8 cellular contexts compared by ENCODE assay signal in genomic region chr15:31080618-31081017, GRCh38. TPM values are rescaled to one million over a fixed set of nuclear protein-coding genes. Genes with fewer than 3 reads are reported as not detected.
DNase-seq lines count a peak whose midpoint lies in the region; ATAC-seq and TF ChIP-seq lines count a peak whose summit lies in the region.

No MANE protein-coding gene starts in this region.

- H3K56ac ChIP-seq in mesendoderm (ENCODE audit: low read length): peak overlapping the region; percentile 84

- H4K5ac ChIP-seq in mesendoderm (ENCODE audit: low read length): no peak overlapping the region

- no CpG with 5 or more reads among the region's 26 CpGs for WGBS in mesendoderm (ENCODE audit: extremely low coverage, insufficient coverage, low lambda C conversion rate)
- WGBS in suprapubic skin: 13% methylated on average over 8 of the region's 26 CpGs

- peaks cover 0 to 6% (median 0%) of the 10 kb centered on the region in 45 donors for H3K27me3 ChIP-seq in dorsolateral prefrontal cortex
- H3K27me3 ChIP-seq in mesendoderm (ENCODE audit: insufficient read depth, low read length, poor library complexity): no peaks in the 10 kb centered on the region
- H3K27me3 ChIP-seq in suprapubic skin: no peaks in the 10 kb centered on the region

- H2BK120ac ChIP-seq in mesendoderm (ENCODE audit: low read depth, low read length): no peak overlapping the region

- ATAC-seq in GM19455 (IDR thresholded peaks at IDR 0.05; ENCODE audit: unreplicated experiment): no peak

- H3K79me2 ChIP-seq in mesendoderm (ENCODE audit: control insufficient read depth, insufficient read depth, low read length): no peaks in the 10 kb centered on the region

- H2BK15ac ChIP-seq in mesendoderm (replicated peaks; ENCODE audit: low read depth): no peak overlapping the region

- H3K9ac ChIP-seq in mesendoderm (ENCODE audit: low read length): peak overlapping the region; percentile 62

- TF ChIP-seq POLR2A in suprapubic skin (IDR thresholded peaks at IDR 0.05): no peak

- TF ChIP-seq EP300 in suprapubic skin (IDR thresholded peaks at IDR 0.05): no peak

- no peak overlapping the region for H2AK5ac ChIP-seq in mesendoderm (ENCODE audit: low read length)

- H3K4me3 ChIP-seq in GM08714 (ENCODE audit: low read length) (peak overlapping the region; percentile 44; the same call in 1 of the 2 replicates), dorsolateral prefrontal cortex (peak overlapping the region in 47 of 59 donors; percentile 9 to 61 (median 40)), mesendoderm (ENCODE audit: low read length) (peak overlapping the region; percentile 11), suprapubic skin (peak overlapping the region; percentile 29)

- peak overlapping the region in 3 of 59 donors; percentile 28 to 42 (median 31) for H3K27ac ChIP-seq in dorsolateral prefrontal cortex
- H3K27ac ChIP-seq in mesendoderm (ENCODE audit: low read depth, low read length): no peak overlapping the region
- no peak overlapping the region for H3K27ac ChIP-seq in suprapubic skin

- intact Hi-C loops in dorsolateral prefrontal cortex (cut with DNase I): loop anchor here in 1 of 2 donors (10.0 kb wide), 1 partner anchor 56 kb away; no protein-coding TSS in a partner anchor

- no peak overlapping the region for H3K23ac ChIP-seq in mesendoderm (ENCODE audit: low read length)

- TF ChIP-seq CTCF in dorsolateral prefrontal cortex (IDR thresholded peaks at IDR 0.05 in 54 of 56, conservative IDR thresholded peaks at IDR 0.05 in 2 of 56; ENCODE audit: low read depth in 1 of 56, partially characterized antibody in 56 of 56) (no peak), suprapubic skin (IDR thresholded peaks at IDR 0.05) (no peak)

- peak overlapping the region; percentile 66 for H3K4me2 ChIP-seq in mesendoderm (ENCODE audit: low read length)

- H3K4me1 ChIP-seq in mesendoderm (ENCODE audit: control insufficient read depth, low read depth, low read length) (peaks cover 5% of the 10 kb centered on the region), suprapubic skin (peaks cover 48% of the 10 kb centered on the region)

- no peaks in the 10 kb centered on the region for H3K36me3 ChIP-seq in mesendoderm (ENCODE audit: control insufficient read depth, insufficient read depth, low read length)
- no peaks in the 10 kb centered on the region for H3K36me3 ChIP-seq in suprapubic skin

- no peaks in the 10 kb centered on the region for H3K9me3 ChIP-seq in suprapubic skin

- no peak overlapping the region for H2BK5ac ChIP-seq in mesendoderm (ENCODE audit: low read length)

- H4K8ac ChIP-seq in mesendoderm (ENCODE audit: low read depth, low read length): no peak overlapping the region

- no peaks in the 10 kb centered on the region for H3K79me1 ChIP-seq in mesendoderm (ENCODE audit: low read length)

- H3K4ac ChIP-seq in mesendoderm (ENCODE audit: low read depth, low read length): no peak overlapping the region

- DNase-seq in SK-N-DZ (ENCODE audit: low spot score): peak; percentile 16
- DNase-seq in dorsolateral prefrontal cortex: peak in 1 of 10 donors; percentile 12
- DNase-seq in mesendoderm: peak; percentile 89
- peak in 1 of 2 donors; percentile 79 for DNase-seq in suprapubic skin (ENCODE audit: low spot score in 2 of 2)
- DNase-seq in NCI-H1436 treated with DMSO at 0.1 percent for 48 hours (lab: John Stamatoyannopoulos, UW): no peak
- no peak for DNase-seq in central memory CD4-positive, alpha-beta T cell

- peak overlapping the region; percentile 3 for H3K18ac ChIP-seq in mesendoderm (ENCODE audit: low read length)

RNA-seq across cellular contexts. Expression of gene TRPM1, which starts 20.9 kb away (rescaled TPM):
- 0.16 TPM in 1 of 2 replicates, not detected in the other for polyA plus RNA-seq in SK-N-DZ (2014; cell fraction: cytosol; rRNA removed)
- polyA plus RNA-seq in SK-N-DZ (2014; cell fraction: nucleus; rRNA removed): not detected in 2 replicates
- 1 to 10 TPM in 17 of 120 experiments, under 1 TPM in 43, not detected in 60; 0.06 to 2.4 (median 0.70) TPM for total RNA-seq in dorsolateral prefrontal cortex
- polyA plus RNA-seq in mesendoderm (2013, experiment 1 of 2): 0.21 TPM
- polyA plus RNA-seq in mesendoderm (2013, experiment 2 of 2): 0.27 TPM
- total RNA-seq in suprapubic skin: 10 to 100 TPM in 2 of 4 donors, 1 to 10 TPM in 2; 5.1 to 15.2 (median 10.2) TPM

Comparison
In these comparisons a context has a peak if more than half of its experiments do, and no peak if none do; other contexts are left out.
1. DNase-seq: peak in SK-N-DZ (single experiment) and mesendoderm (single experiment); none in NCI-H1436 treated with DMSO at 0.1 percent for 48 hours (single experiment) and central memory CD4-positive, alpha-beta T cell (single experiment).
2. Peak in every context shown above with its lines, with median percentiles within 50 percentile points of each other: H3K4me3 ChIP-seq.